In the genomic region with DNA sequence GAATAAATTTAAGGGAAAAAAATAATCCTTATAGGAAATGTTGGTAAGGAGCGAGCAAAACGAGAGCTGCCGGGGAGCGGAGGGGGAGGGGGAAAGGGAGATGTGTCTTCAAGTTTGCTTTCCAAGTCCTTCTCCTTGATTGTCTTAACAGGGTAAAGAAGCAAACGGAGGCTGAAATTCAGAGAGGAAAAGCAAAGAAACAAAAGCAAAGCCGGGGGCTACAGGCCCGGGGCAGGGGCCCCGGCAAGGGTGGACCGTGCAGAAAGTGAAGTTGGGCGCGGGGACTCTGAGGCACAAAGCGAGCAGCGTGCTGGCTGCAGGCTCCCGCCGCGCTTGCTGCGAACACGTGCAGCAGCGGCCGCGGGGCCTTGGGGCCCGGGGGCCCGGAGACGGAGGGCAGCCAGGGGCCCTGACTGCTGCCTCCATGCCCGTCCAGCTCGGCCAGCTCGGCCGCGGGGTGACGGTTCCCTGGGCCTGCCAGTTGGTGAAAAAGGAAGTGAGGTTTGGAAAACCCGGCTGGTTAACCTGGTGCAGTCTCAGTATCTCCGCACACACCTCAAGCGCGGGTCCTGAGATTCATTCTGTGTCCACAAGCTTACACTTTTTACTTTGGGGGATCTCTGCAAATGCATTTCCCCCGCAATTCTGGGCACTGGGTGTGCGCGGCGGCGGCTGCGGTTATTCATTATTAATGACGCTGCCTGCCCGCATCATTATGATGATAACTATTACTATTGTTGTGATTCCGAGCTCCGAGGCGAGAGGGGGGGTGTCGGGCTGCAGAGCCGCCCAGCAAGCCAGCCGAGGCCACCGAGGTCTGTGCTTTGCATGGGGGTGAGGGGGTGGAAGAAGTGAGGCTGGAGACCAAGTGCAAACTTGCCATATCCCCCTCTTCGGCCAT, we compare ENCODE assay signal across 9 cellular contexts. TPM values are rescaled to one million over a fixed set of nuclear protein-coding genes. Genes with fewer than 3 reads are reported as not detected.
DNase-seq lines count a peak whose midpoint lies in the region; ATAC-seq, FAIRE-seq and TF ChIP-seq lines count a peak whose summit lies in the region.
"Had no signal": no experiment of that assay in that cellular context is flagged by ENCODE, and none has a peak within 500 bp of the region (broad histone marks: within the 10 kb centered on the region; RNA-seq: fewer than 3 reads in every experiment).

No MANE protein-coding gene starts in this region.

- no peaks in the 10 kb centered on the region for H3K36me3 Mint-ChIP-seq in activated T-cell treated with anti-CD3 and anti-CD28 coated beads, Interleukin-2, amount 50 U/mL, for 4 hours (ENCODE audit: insufficient read depth)

- no peak for ATAC-seq in IMR-90 (ENCODE audit: low read depth)
- ATAC-seq in activated T-cell treated with anti-CD3 and anti-CD28 coated beads, Interleukin-2, amount 50 U/mL, for 4 hours: peak; percentile 25 to 26

- TF ChIP-seq POLR2A in GM12892 (IDR thresholded peaks at IDR 0.05; ENCODE audit: low read depth, low read length) (0 out of 2 replicates have a peak, but pooled peaks have one; percentile 16), IMR-90 (IDR thresholded peaks at IDR 0.05; ENCODE audit: low read depth, low read length) (no peak), sigmoid colon (IDR thresholded peaks at IDR 0.05) (no peak)

- no peak overlapping the region for H2BK15ac ChIP-seq in IMR-90 (ENCODE audit: low read depth, low read length)

- no peak overlapping the region for H4K91ac ChIP-seq in IMR-90 (ENCODE audit: insufficient read depth, low read depth, low read length)

- peak overlapping the region; percentile 17 for H2AK9ac ChIP-seq in IMR-90 (replicated peaks; ENCODE audit: low read depth, low read length, poor library complexity)

- no peak overlapping the region for H2AK5ac ChIP-seq in IMR-90 (ENCODE audit: low read depth, low read length)

- H2AFZ ChIP-seq in IMR-90 (replicated peaks; ENCODE audit: low read length, poor library complexity): peak overlapping the region; percentile 94

- peak overlapping the region; percentile 85 for H3K4me3 Mint-ChIP-seq in activated T-cell treated with anti-CD3 and anti-CD28 coated beads, Interleukin-2, amount 50 U/mL, for 4 hours

- DNase-seq in AG10803 (ENCODE audit: low read depth): peak; percentile 22
- DNase-seq in GM12892 (ENCODE audit: insufficient read length): no peak
- no peak for DNase-seq in IMR-90
- DNase-seq in activated T-cell treated with anti-CD3 and anti-CD28 coated beads, Interleukin-2, amount 50 U/mL, for 4 hours: no peak
- peak; percentile 29 for DNase-seq in left ventricle myocardium inferior
- peak; percentile 65 for DNase-seq in sigmoid colon
- no peak for DNase-seq in effector CD8-positive, alpha-beta T cell (lab: John Stamatoyannopoulos, UW)
- DNase-seq in pons (ENCODE audit: low spot score): no peak

- no peak overlapping the region for H2BK5ac ChIP-seq in IMR-90 (ENCODE audit: low read depth, low read length, poor library complexity, severe bottlenecking)

- H3K9me3 ChIP-seq in IMR-90 (ENCODE audit: control insufficient read depth, insufficient read depth, low read length): no peaks in the 10 kb centered on the region
- H3K9me3 ChIP-seq in left ventricle myocardium inferior (replicated peaks): no peaks in the 10 kb centered on the region
- H3K9me3 ChIP-seq in sigmoid colon: no peaks in the 10 kb centered on the region

- H3K4me1 Mint-ChIP-seq in activated T-cell treated with anti-CD3 and anti-CD28 coated beads, Interleukin-2, amount 50 U/mL, for 4 hours (ENCODE audit: low read depth): peaks cover 27% of the 10 kb centered on the region

- H3K36me3 ChIP-seq in IMR-90 (ENCODE audit: control insufficient read depth, insufficient read depth, low read length) (no peaks in the 10 kb centered on the region), left ventricle myocardium inferior (no peaks in the 10 kb centered on the region), sigmoid colon (no peaks in the 10 kb centered on the region)

- H3K9me1 ChIP-seq in IMR-90 (ENCODE audit: insufficient read depth, low read length): no peaks in the 10 kb centered on the region

- H4K20me1 ChIP-seq in IMR-90 (ENCODE audit: insufficient read depth, low read length): no peaks in the 10 kb centered on the region

- no peak overlapping the region for H3K56ac ChIP-seq in IMR-90 (ENCODE audit: extremely low read depth, insufficient read depth, low read length)

- H3K4me1 ChIP-seq in IMR-90 (ENCODE audit: control insufficient read depth, insufficient read depth, low read length) (no peaks in the 10 kb centered on the region), left ventricle myocardium inferior (peaks cover 66% of the 10 kb centered on the region), sigmoid colon (peaks cover 0 to 77% (median 55%) of the 10 kb centered on the region in 4 donors)

- no peak overlapping the region for H4K8ac ChIP-seq in IMR-90 (ENCODE audit: low read depth in 2 of 2, low read length in 2 of 2)

- TF ChIP-seq CTCF in AG10803 (conservative IDR thresholded peaks at IDR 0.05; ENCODE audit: low read length) (no peak), IMR-90 (conservative IDR thresholded peaks at IDR 0.05; ENCODE audit: low read depth, low read length) (no peak), left ventricle myocardium inferior (IDR thresholded peaks at IDR 0.05; ENCODE audit: borderline replicate concordance) (no peak), sigmoid colon (IDR thresholded peaks at IDR 0.05) (peak in 1 of 4 experiments; percentile 5)

- no peak overlapping the region for H2BK20ac ChIP-seq in IMR-90 (ENCODE audit: low read depth, low read length)

- TF ChIP-seq EP300 in sigmoid colon (IDR thresholded peaks at IDR 0.05): no peak

- H3K14ac ChIP-seq in IMR-90 (replicated peaks; ENCODE audit: low read depth, low read length): no peak overlapping the region

- H3K18ac ChIP-seq in IMR-90 (ENCODE audit: low read depth, low read length): no peak overlapping the region

- TF ChIP-seq RAD21 in IMR-90 (IDR thresholded peaks at IDR 0.05; ENCODE audit: low read length): no peak

- peak overlapping the region; percentile 2; the same call in 1 of the 2 replicates for H3K9ac ChIP-seq in IMR-90 (ENCODE audit: low read depth, low read length)

- H3K9me3 Mint-ChIP-seq in activated T-cell treated with anti-CD3 and anti-CD28 coated beads, Interleukin-2, amount 50 U/mL, for 4 hours: no peaks in the 10 kb centered on the region

- H3K27me3 ChIP-seq in IMR-90 (ENCODE audit: control insufficient read depth, insufficient read depth, low read length) (peaks cover 42% of the 10 kb centered on the region), left ventricle myocardium inferior (ENCODE audit: low read depth) (peaks cover 99% of the 10 kb centered on the region), sigmoid colon (peaks cover 0 to 34% (median 0%) of the 10 kb centered on the region in 3 donors)

- peaks cover 69% of the 10 kb centered on the region for H3K27me3 Mint-ChIP-seq in activated T-cell treated with anti-CD3 and anti-CD28 coated beads, Interleukin-2, amount 50 U/mL, for 4 hours (ENCODE audit: low read depth)

- H3K27ac ChIP-seq in IMR-90 (ENCODE audit: insufficient read depth, low read length) (no peak overlapping the region), left ventricle myocardium inferior (replicated peaks) (peak overlapping the region; percentile 87), sigmoid colon (peak overlapping the region; percentile 76 to 95 (median 87))

- CTCF ChIA-PET in IMR-90 (lab: Yijun Ruan, JAX): interaction anchor here (0.6 to 1.1 kb wide), 15 partner anchors 11 to 1981 kb away, joined by 3 to 6 read pairs (median 4); no protein-coding TSS in a partner anchor

- H4K5ac ChIP-seq in IMR-90 (ENCODE audit: low read depth, low read length): no peak overlapping the region

- BruUV-seq in IMR-90 (replicated peaks; lab: Mats Ljungman, UMichigan): no TSS peak

- peak; percentile 17 for FAIRE-seq in GM12892 (lab: Jason Lieb, UNC)

- no peak overlapping the region for H2BK120ac ChIP-seq in IMR-90 (ENCODE audit: low read depth, low read length)

- 0% methylated on average over 14 of the region's 50 CpGs; no CpG with 5 or more reads in 1 of the 2 experiments for WGBS in IMR-90 (ENCODE audit: extremely low coverage in 2 of 2, insufficient read length in 1 of 2), 2 experiments
- 1% methylated on average over 50 of the region's 50 CpGs for WGBS in sigmoid colon, 2 donors

- no peak overlapping the region for H3K4ac ChIP-seq in IMR-90 (ENCODE audit: low read depth, low read length)

- no peak overlapping the region for H3K23ac ChIP-seq in IMR-90 (ENCODE audit: low read depth, low read length)

- H3K4me3 ChIP-seq in AG10803 (ENCODE audit: low read length) (peak overlapping the region; percentile 85), IMR-90 (ENCODE audit: insufficient read depth, low read depth, low read length) (peak overlapping the region; percentile 57), left ventricle myocardium inferior (peak overlapping the region; percentile 73), sigmoid colon (peak overlapping the region; percentile 68 to 83 (median 76))

- in situ Hi-C loops in IMR-90 (cut with MboI; ENCODE audit: low sequenced_read_pairs): no loop called here

- no peaks in the 10 kb centered on the region for H3K79me1 ChIP-seq in IMR-90 (ENCODE audit: low read depth in 1 of 2, low read length in 2 of 2)

- POLR2A ChIA-PET in IMR-90 (lab: Charles Lee; ENCODE audit: unreplicated experiment): no interaction called here

- dilution Hi-C loops in IMR-90 (cut with HindIII; ENCODE audit: low sequenced_read_pairs, unreplicated experiment): no loop called here

- intact Hi-C loops in IMR-90 (cut with micrococcal nuclease) (loop anchor here (1.0 to 10.0 kb wide), 5 partner anchors 212 to 1975 kb away; no protein-coding TSS in a partner anchor), left ventricle myocardium inferior (cut with micrococcal nuclease) (loop anchor here (5.0 kb wide), 1 partner anchor 212 kb away; no protein-coding TSS in a partner anchor), sigmoid colon (cut with DNase I) (loop anchor here (2.0 to 10.0 kb wide), 6 partner anchors 215 to 1517 kb away; no protein-coding TSS in a partner anchor)

- H3K4me2 ChIP-seq in IMR-90 (ENCODE audit: low read depth, low read length): peak overlapping the region; percentile 65

TF ChIP-seq in IMR-90, 13 proteins besides CTCF, POLR2A, EP300 and RAD21:
- TF ChIP-seq MXI1 (IDR thresholded peaks at IDR 0.05; ENCODE audit: borderline replicate concordance, low read depth, low read length): peak; percentile 85; the same call in 1 of the 2 replicates
- 0 out of 2 replicates have a peak, but pooled peaks have one; percentile 22 for TF ChIP-seq BHLHE40 (IDR thresholded peaks at IDR 0.05; ENCODE audit: low read depth, low read length)
- no peak for TF ChIP-seq CHD1 (IDR thresholded peaks at IDR 0.05; ENCODE audit: low read depth, low read length)
TF ChIP-seq in IMR-90: peak in this region for 2.

RNA-seq across cellular contexts. Expression of a gene that starts 4.0 kb away (rescaled TPM):
- 7.2 TPM for polyA plus RNA-seq in GM12892 (2012; ENCODE audit: missing spikeins)
- total RNA-seq in IMR-90 (2012; rRNA removed) (1.1 and 1.7 TPM in 2 replicates), left ventricle myocardium inferior (27.1 TPM), sigmoid colon (10 to 100 TPM; 16.3 to 39.6 (median 19.7) TPM)
- polyA plus RNA-seq in IMR-90 (2012; rRNA removed) (1.0 and 1.2 TPM in 2 replicates), sigmoid colon (10 to 100 TPM in 1 of 3 donors, 1 to 10 TPM in 2; 3.6 to 14.5 (median 4.4) TPM)
- 0.51 and 0.54 TPM in 2 replicates for polyA plus RNA-seq in IMR-90 (2012; cell fraction: cytosol; rRNA removed)
- polyA plus RNA-seq in IMR-90 (2012; cell fraction: nucleus; rRNA removed; ENCODE audit: low replicate concordance): 0.81 and 2.6 TPM in 2 replicates
- total RNA-seq in activated T-cell treated with anti-CD3 and anti-CD28 coated beads, Interleukin-2, amount 50 U/mL, for 4 hours: 1 to 10 TPM in 1 of 3 donors, under 1 TPM in 2; 0.38 to 2.6 (median 0.87) TPM
- total RNA-seq: M059J had no signal

Comparison
In these comparisons a context has a peak if more than half of its experiments do, and no peak if none do; other contexts are left out.
1. DNase-seq: peak in AG10803 (single experiment), left ventricle myocardium inferior (single experiment) and sigmoid colon (single experiment); none in GM12892 (single experiment), IMR-90 (single experiment), activated T-cell treated with anti-CD3 and anti-CD28 coated beads, Interleukin-2, amount 50 U/mL, for 4 hours (single experiment), effector CD8-positive, alpha-beta T cell (single experiment) and pons (single experiment).
2. Peak in every context shown above with its lines, with median percentiles within 50 percentile points of each other: H3K4me3 ChIP-seq.